In the genomic region with DNA sequence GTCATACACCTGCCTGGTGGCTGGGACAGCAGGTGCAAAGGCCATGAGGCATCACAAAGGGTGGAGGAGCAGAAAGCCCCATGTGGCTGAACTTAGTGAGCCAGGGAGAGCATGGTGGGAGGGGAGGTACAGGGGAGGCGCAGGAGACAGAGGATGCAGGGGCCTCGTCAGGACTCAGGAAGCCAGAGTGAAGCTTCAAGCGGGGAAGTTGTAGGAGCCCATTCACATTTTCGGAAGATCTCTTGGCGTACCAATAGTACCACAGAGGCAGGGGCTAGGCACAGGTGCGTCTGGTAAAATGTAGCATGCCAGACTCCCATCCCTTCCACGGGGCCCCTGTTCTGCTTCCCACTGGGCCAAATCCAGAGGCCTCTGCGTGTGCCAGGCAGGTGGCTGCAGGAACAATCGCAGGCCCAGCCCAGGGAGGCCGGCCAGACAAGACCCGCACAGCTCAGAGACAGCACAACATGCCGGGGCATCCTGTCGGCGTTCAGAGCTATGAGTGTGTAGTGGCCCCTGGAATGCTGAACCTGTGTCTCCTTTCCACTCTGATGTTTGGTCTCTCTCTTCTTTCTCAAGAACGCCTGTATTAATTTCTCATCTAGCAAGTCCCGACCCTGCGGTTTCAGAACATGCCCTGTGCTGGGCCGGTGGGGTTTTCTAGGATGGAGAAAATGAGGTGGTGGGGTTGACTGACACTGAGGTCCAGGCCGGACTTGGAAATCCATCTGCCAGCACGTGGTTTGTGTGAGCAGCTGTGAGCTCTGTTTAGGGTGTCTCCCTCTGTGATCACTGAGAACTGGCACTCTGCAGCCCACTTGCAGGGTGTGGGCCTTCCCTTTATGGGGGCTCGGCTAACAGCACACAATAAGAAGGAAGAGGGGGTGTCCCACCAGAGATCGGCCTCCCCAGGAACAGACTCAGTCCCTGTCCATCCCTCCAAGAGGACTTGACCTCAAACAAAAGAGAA, we compare ENCODE assay signal across 19 cellular contexts. TPM values are rescaled to one million over a fixed set of nuclear protein-coding genes. Genes with fewer than 3 reads are reported as not detected.
"Had no signal": no experiment of that assay in that cellular context is flagged by ENCODE, and none has a peak within 500 bp of the region (broad histone marks: within the 10 kb centered on the region; RNA-seq: fewer than 3 reads in every experiment).

No MANE protein-coding gene starts in this region.

- H3K4me3 Mint-ChIP-seq: dendritic cell treated with granulocyte-macrophage colony-stimulating factor and Interleukin-4, amounts not matched to agents 40 ng/mL and 50 ng/mL, for 4 days; effector memory CD8-positive, alpha-beta T cell; naive thymus-derived CD4-positive, alpha-beta T cell; stimulated activated effector memory CD8-positive, alpha-beta T cell treated with anti-CD3 and anti-CD28 coated beads, Interleukin-12 subunit alpha, Interleukin-12 subunit beta, amount 100 ng/mL, for 72 hours had no signal

- H3K27me3 ChIP-seq: right lobe of liver, thyroid gland, vagina had no signal

- H3K9ac ChIP-seq: parathyroid adenoma had no signal

- H3K27ac ChIP-seq: foreskin keratinocyte, parathyroid adenoma, prostate gland, right lobe of liver, suprapubic skin, thyroid gland, upper lobe of left lung, vagina had no signal

- H3K36me3 Mint-ChIP-seq: naive thymus-derived CD4-positive, alpha-beta T cell; stimulated activated effector memory CD8-positive, alpha-beta T cell treated with anti-CD3 and anti-CD28 coated beads, Interleukin-12 subunit alpha, Interleukin-12 subunit beta, amount 100 ng/mL, for 72 hours had no signal

- H3K36me3 ChIP-seq: prostate gland, right lobe of liver, suprapubic skin, thyroid gland, upper lobe of left lung, vagina had no signal

- H3K9me3 Mint-ChIP-seq: dendritic cell treated with granulocyte-macrophage colony-stimulating factor and Interleukin-4, amounts not matched to agents 40 ng/mL and 50 ng/mL, for 4 days; effector memory CD8-positive, alpha-beta T cell; stimulated activated effector memory CD8-positive, alpha-beta T cell treated with anti-CD3 and anti-CD28 coated beads, Interleukin-12 subunit alpha, Interleukin-12 subunit beta, amount 100 ng/mL, for 72 hours had no signal

- H3K4me1 Mint-ChIP-seq: naive thymus-derived CD4-positive, alpha-beta T cell; stimulated activated effector memory CD8-positive, alpha-beta T cell treated with anti-CD3 and anti-CD28 coated beads, Interleukin-12 subunit alpha, Interleukin-12 subunit beta, amount 100 ng/mL, for 72 hours had no signal

- H3K4me1 ChIP-seq: foreskin keratinocyte, parathyroid adenoma, prostate gland, right lobe of liver, thyroid gland, upper lobe of left lung, vagina had no signal

- H3K27ac Mint-ChIP-seq: dendritic cell treated with granulocyte-macrophage colony-stimulating factor and Interleukin-4, amounts not matched to agents 40 ng/mL and 50 ng/mL, for 4 days; effector memory CD8-positive, alpha-beta T cell; naive thymus-derived CD4-positive, alpha-beta T cell; stimulated activated effector memory CD8-positive, alpha-beta T cell treated with anti-CD3 and anti-CD28 coated beads, Interleukin-12 subunit alpha, Interleukin-12 subunit beta, amount 100 ng/mL, for 72 hours had no signal

- H3K79me2 ChIP-seq: parathyroid adenoma had no signal

- H2AFZ ChIP-seq: parathyroid adenoma had no signal

- H3K4me3 ChIP-seq: prostate gland, right lobe of liver, suprapubic skin, thyroid gland, upper lobe of left lung, vagina had no signal

- H3K9me3 ChIP-seq: prostate gland, right lobe of liver, suprapubic skin, thyroid gland, upper lobe of left lung, vagina had no signal

- DNase-seq: effector memory CD8-positive, alpha-beta T cell; foreskin keratinocyte; hippocampal formation; kidney glomerular epithelial cell; mesendoderm; naive thymus-derived CD4-positive, alpha-beta T cell; occipital lobe; right lobe of liver; stimulated activated CD4-positive, alpha-beta T cell treated with anti-CD3 and anti-CD28 coated beads, Interleukin-4, amount 100 ng/mL, for 1 hour; stimulated activated CD8-positive, alpha-beta memory T cell treated with anti-CD3 and anti-CD28 coated beads, Interleukin-4, amount 100 ng/mL, for 48 hours; thyroid gland had no signal

- ATAC-seq: effector memory CD8-positive, alpha-beta T cell; foreskin keratinocyte; naive thymus-derived CD4-positive, alpha-beta T cell; right lobe of liver; stimulated activated effector memory CD8-positive, alpha-beta T cell treated with anti-CD3 and anti-CD28 coated beads, Interleukin-12 subunit alpha, Interleukin-12 subunit beta, amount 100 ng/mL, for 72 hours had no signal

RNA-seq across cellular contexts. Expression of a gene that starts 5.5 kb away (rescaled TPM):
- total RNA-seq: foreskin keratinocyte; lung microvascular endothelial cell; naive thymus-derived CD4-positive, alpha-beta T cell; thyroid gland; vagina had no signal
- polyA plus RNA-seq: foreskin keratinocyte; naive thymus-derived CD4-positive, alpha-beta T cell had no signal
